ENCODE assay signal across 8 cellular contexts in genomic region chr14:102928412-102929348, GRCh38. TPM values are rescaled to one million over a fixed set of nuclear protein-coding genes. Genes with fewer than 3 reads are reported as not detected.
DNase-seq lines count a peak whose midpoint lies in the region; ATAC-seq and TF ChIP-seq lines count a peak whose summit lies in the region.

No MANE protein-coding gene starts in this region.

- peaks cover 26% of the 10 kb centered on the region for H3K4me1 ChIP-seq in effector memory CD4-positive, alpha-beta T cell (ENCODE audit: control insufficient read depth, insufficient read depth, low read length, poor library complexity, severe bottlenecking)

- ATAC-seq in GM19438 (IDR thresholded peaks at IDR 0.05; ENCODE audit: low read depth, unreplicated experiment) (peak; percentile 61), natural killer cell (peak; percentile 78 to 87 (median 79))
- peak; percentile 75 for ATAC-seq in stimulated activated naive CD8-positive, alpha-beta T cell treated with anti-CD3 and anti-CD28 coated beads, Interleukin-15, Interleukin-2, amounts not matched to agents 100 U/mL and 50 U/mL, for 24 hours

- DNase-seq in AG08396 (ENCODE audit: low spot score) (peak; percentile 73), NCI-H128 (lab: John Stamatoyannopoulos, UW; ENCODE audit: unreplicated experiment) (peak; percentile 62), natural killer cell (peak; percentile 46), globus pallidus (ENCODE audit: low spot score) (no peak)
- DNase-seq in activated CD4-positive, alpha-beta T cell treated with anti-CD3 and anti-CD28 coated beads, Interleukin-2, amount 50 U/mL, for 24 hours (ENCODE audit: low read depth in 1 of 2, low spot score in 1 of 2): peak; percentile 33 to 58
- peak; percentile 58 to 70 (median 69) for DNase-seq in effector memory CD4-positive, alpha-beta T cell
- DNase-seq in stimulated activated naive CD8-positive, alpha-beta T cell treated with anti-CD3 and anti-CD28 coated beads, Interleukin-15, Interleukin-2, amounts not matched to agents 100 U/mL and 50 U/mL, for 24 hours: peak; percentile 76

- no peaks in the 10 kb centered on the region for H3K36me3 Mint-ChIP-seq in natural killer cell

- no peaks in the 10 kb centered on the region for H3K9me3 Mint-ChIP-seq in natural killer cell

- no peak for TF ChIP-seq CTCF in natural killer cell (IDR thresholded peaks at IDR 0.05)

- H3K4me3 ChIP-seq in effector memory CD4-positive, alpha-beta T cell (ENCODE audit: insufficient read depth, low read depth, low read length, poor library complexity, severe bottlenecking): peak overlapping the region; percentile 43

- H3K4me1 Mint-ChIP-seq in natural killer cell: peaks cover 0 to 4% of the 10 kb centered on the region in 2 donors

- H3K36me3 ChIP-seq in effector memory CD4-positive, alpha-beta T cell (ENCODE audit: control insufficient read depth, insufficient read depth, low read length): no peaks in the 10 kb centered on the region

- H3K27ac Mint-ChIP-seq in natural killer cell: peak overlapping the region in 1 of 2 donors; percentile 56

- H3K27me3 Mint-ChIP-seq in natural killer cell (ENCODE audit: low read depth in 2 of 2): peaks cover 13 to 20% of the 10 kb centered on the region in 2 donors

- H3K4me3 Mint-ChIP-seq in natural killer cell: peak overlapping the region; percentile 82

- no peaks in the 10 kb centered on the region for H3K9me3 ChIP-seq in effector memory CD4-positive, alpha-beta T cell (ENCODE audit: control insufficient read depth, low read length)

- H3K27me3 ChIP-seq in effector memory CD4-positive, alpha-beta T cell (replicated peaks; ENCODE audit: control insufficient read depth, insufficient read depth, low read length, poor library complexity, severe bottlenecking): peaks cover 17% of the 10 kb centered on the region

- H3K27ac ChIP-seq in effector memory CD4-positive, alpha-beta T cell (ENCODE audit: insufficient read depth, low read length, poor library complexity, severe bottlenecking): no peak overlapping the region

- intact Hi-C loops in natural killer cell (cut with micrococcal nuclease): no loop called here

RNA-seq across cellular contexts. Expression of gene AMN, which starts 6.2 kb away (rescaled TPM):
- total RNA-seq in natural killer cell: 1 to 10 TPM in 2 of 3 donors, under 1 TPM in 1; 0.24 to 2.4 (median 2.0) TPM
